Comparison of ENCODE assay signal across 30 cellular contexts in the genomic region with DNA sequence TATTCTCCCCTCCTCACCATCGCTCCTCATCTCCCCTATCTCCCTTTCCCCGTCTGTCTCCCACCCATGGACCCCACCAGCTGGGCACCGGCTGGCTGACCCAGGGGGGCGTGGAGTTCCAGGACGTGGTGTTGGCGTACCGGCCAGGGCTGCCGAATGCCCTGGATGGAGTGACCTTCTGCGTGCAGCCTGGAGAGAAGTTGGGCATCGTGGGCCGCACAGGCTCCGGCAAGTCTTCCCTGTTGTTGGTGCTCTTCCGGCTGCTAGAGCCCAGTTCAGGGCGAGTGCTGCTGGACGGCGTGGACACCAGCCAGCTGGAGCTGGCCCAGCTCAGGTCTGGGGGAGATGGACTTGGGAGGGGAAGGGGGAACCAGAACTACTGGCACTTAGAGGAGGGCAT. TPM values are rescaled to one million over a fixed set of nuclear protein-coding genes. Genes with fewer than 3 reads are reported as not detected.
"Had no signal": no experiment of that assay in that cellular context is flagged by ENCODE, and none has a peak within 500 bp of the region (broad histone marks: within the 10 kb centered on the region; RNA-seq: fewer than 3 reads in every experiment).

No MANE protein-coding gene starts in this region.

- H3K4me3 Mint-ChIP-seq: activated B cell treated with CpG ODN at 0.5 μM for 24 hours; activated CD4-positive, alpha-beta memory T cell treated with anti-CD3 and anti-CD28 coated beads for 36 hours; activated naive CD4-positive, alpha-beta T cell treated with anti-CD3 and anti-CD28 coated beads, Interleukin-2, amount 50 U/mL, for 24 hours; activated T-cell treated with anti-CD3 and anti-CD28 coated beads, Interleukin-2, amount 50 U/mL, for 4 hours; central memory CD8-positive, alpha-beta T cell had no signal

- H3K4me1 Mint-ChIP-seq: activated B cell treated with CpG ODN at 0.5 μM for 24 hours; activated naive CD4-positive, alpha-beta T cell treated with anti-CD3 and anti-CD28 coated beads, Interleukin-2, amount 50 U/mL, for 24 hours; central memory CD8-positive, alpha-beta T cell had no signal

- H3K4me2 ChIP-seq: KMS-11 had no signal

- H3K27ac ChIP-seq: brain microvascular endothelial cell, KMS-11, VCaP had no signal

- H3K9me3 Mint-ChIP-seq: activated B cell treated with CpG ODN at 0.5 μM for 24 hours; activated CD4-positive, alpha-beta memory T cell treated with anti-CD3 and anti-CD28 coated beads for 36 hours; activated naive CD4-positive, alpha-beta T cell treated with anti-CD3 and anti-CD28 coated beads, Interleukin-2, amount 50 U/mL, for 24 hours; activated T-cell treated with anti-CD3 and anti-CD28 coated beads, Interleukin-2, amount 50 U/mL, for 4 hours; activated T-helper 2 cell treated with anti-CD3 and anti-CD28 coated beads, Interferon-gamma antibody, Interleukin-2, Interleukin-4, amounts not matched to agents 10 μg/mL and 5 μg/mL and 100 μg/mL, durations not matched to agents 14 hours and 24 hours and 36 hours; central memory CD8-positive, alpha-beta T cell had no signal

- H3K9ac ChIP-seq: KMS-11 had no signal

- H3K27me3 ChIP-seq: brain microvascular endothelial cell had no signal

- H3K27me3 Mint-ChIP-seq: activated B cell treated with CpG ODN at 0.5 μM for 24 hours; activated CD4-positive, alpha-beta memory T cell treated with anti-CD3 and anti-CD28 coated beads for 36 hours; activated naive CD4-positive, alpha-beta T cell treated with anti-CD3 and anti-CD28 coated beads, Interleukin-2, amount 50 U/mL, for 24 hours; central memory CD8-positive, alpha-beta T cell had no signal

- DNase-seq: activated B cell treated with CpG ODN at 0.5 μM for 24 hours; activated CD4-positive, alpha-beta memory T cell treated with anti-CD3 and anti-CD28 coated beads for 36 hours; activated CD4-positive, alpha-beta T cell treated with anti-CD3 and anti-CD28 coated beads for 4 hours; activated CD4-positive, alpha-beta T cell treated with anti-CD3 and anti-CD28 coated beads, Interleukin-2, amount 50 U/mL, for 1 hour; activated CD4-positive, CD25-positive, alpha-beta regulatory T cell treated with anti-CD3 and anti-CD28 coated beads, Interleukin-2, amount 50 U/mL, for 72 hours; activated CD8-positive, alpha-beta memory T cell treated with anti-CD3 and anti-CD28 coated beads, Interleukin-2, amount 50 U/mL, for 4 hours; activated gamma-delta T cell; activated naive CD4-positive, alpha-beta T cell treated with Interleukin-2 at 50 U/mL for 16 hours; activated T-cell treated with anti-CD3 and anti-CD28 coated beads for 4 hours; activated T-cell treated with anti-CD3 and anti-CD28 coated beads, Interleukin-2, amount 50 U/mL, for 4 hours; aorta; brain microvascular endothelial cell; MM.1S; MV-4-11; NCI-H1092; NCI-H1436 treated with DMSO at 0.1 percent for 48 hours; NCI-H1694 treated with DMSO at 0.1 percent for 48 hours; NCI-H2029; NCI-H345; NCI-H524 treated with DMSO at 0.1 percent for 48 hours; SW 1271; T-helper 2 cell; T-helper 9 cell had no signal

- ATAC-seq: activated T-cell treated with anti-CD3 and anti-CD28 coated beads, Interleukin-2, amount 50 U/mL, for 4 hours; Panc1 had no signal

- H3K27ac Mint-ChIP-seq: activated B cell treated with CpG ODN at 0.5 μM for 24 hours; activated CD4-positive, alpha-beta memory T cell treated with anti-CD3 and anti-CD28 coated beads for 36 hours; activated naive CD4-positive, alpha-beta T cell treated with anti-CD3 and anti-CD28 coated beads, Interleukin-2, amount 50 U/mL, for 24 hours; activated T-helper 2 cell treated with anti-CD3 and anti-CD28 coated beads, Interferon-gamma antibody, Interleukin-2, Interleukin-4, amounts not matched to agents 10 μg/mL and 5 μg/mL and 100 μg/mL, durations not matched to agents 14 hours and 24 hours and 36 hours had no signal

RNA-seq across cellular contexts. Expression of a gene that starts 7.7 kb away (rescaled TPM):
- total RNA-seq: aorta, NCI-H460 had no signal
- polyA plus RNA-seq: aorta had no signal
